In genomic region chr10:15898046-15898445, GRCh38 we compare ENCODE assay signal across 10 cellular contexts. TPM values are rescaled to one million over a fixed set of nuclear protein-coding genes. Genes with fewer than 3 reads are reported as not detected.
DNase-seq lines count a peak whose midpoint lies in the region; ATAC-seq, FAIRE-seq and TF ChIP-seq lines count a peak whose summit lies in the region.
"Had no signal": no experiment of that assay in that cellular context is flagged by ENCODE, and none has a peak within 500 bp of the region (broad histone marks: within the 10 kb centered on the region; RNA-seq: fewer than 3 reads in every experiment).

No MANE protein-coding gene starts in this region.

- H2BK20ac ChIP-seq in IMR-90 (ENCODE audit: low read depth, low read length): no peak overlapping the region

- H2BK5ac ChIP-seq in IMR-90 (ENCODE audit: low read depth, low read length, poor library complexity, severe bottlenecking): no peak overlapping the region

- no peak overlapping the region for H3K14ac ChIP-seq in IMR-90 (replicated peaks; ENCODE audit: low read depth, low read length)

- WGBS in IMR-90 (ENCODE audit: extremely low coverage in 2 of 2, insufficient read length in 1 of 2), 2 experiments: 40% methylated on average over 1 of the region's 4 CpGs; no CpG with 5 or more reads in 1 of the 2 experiments
- 0% methylated on average over 3 of the region's 4 CpGs for WGBS in K562 (ENCODE audit: insufficient coverage, low coverage, missing lambda C conversion rate)

- H3K9ac ChIP-seq in IMR-90 (ENCODE audit: low read depth, low read length) (no peak overlapping the region), K562 (ENCODE audit: insufficient read depth in 1 of 2, low read depth in 2 of 2, low read length in 2 of 2) (no peak overlapping the region)

- H3K79me2 ChIP-seq in K562 (ENCODE audit: control insufficient read depth, insufficient read depth, low read length) (no peaks in the 10 kb centered on the region), osteoblast (ENCODE audit: insufficient read depth, low read length) (no peaks in the 10 kb centered on the region)

- in situ Hi-C loops in IMR-90 (cut with MboI; ENCODE audit: low sequenced_read_pairs) (loop anchor here (25.0 kb wide), 1 partner anchor 1364 kb away; no protein-coding TSS in a partner anchor), K562 (cut with MboI) (loop anchor here (25.0 kb wide), 1 partner anchor 914 kb away; the partner anchor contains the start of gene RSU1)

- no peak overlapping the region for H3K56ac ChIP-seq in IMR-90 (ENCODE audit: extremely low read depth, insufficient read depth, low read length)

- H4K91ac ChIP-seq in IMR-90 (ENCODE audit: insufficient read depth, low read depth, low read length): no peak overlapping the region

- TF ChIP-seq CTCF in IMR-90 (conservative IDR thresholded peaks at IDR 0.05; ENCODE audit: low read depth, low read length): 0 out of 2 replicates have a peak, but pooled peaks have one; percentile 17
- peak in 2 of 3 experiments; percentile 23 to 25; a peak in 3 of 6 replicates for TF ChIP-seq CTCF in K562 (IDR thresholded peaks at IDR 0.05 in 2 of 3, conservative IDR thresholded peaks at IDR 0.05 in 1 of 3; ENCODE audit: insufficient read depth in 2 of 3, low read depth in 1 of 3, low read length in 3 of 3)
- peak; percentile 33 for TF ChIP-seq CTCF in osteoblast (IDR thresholded peaks at IDR 0.05; ENCODE audit: extremely low read depth, low read depth, low read length)

- no peaks in the 10 kb centered on the region for H3K36me3 ChIP-seq in IMR-90 (ENCODE audit: control insufficient read depth, insufficient read depth, low read length)
- H3K36me3 ChIP-seq in K562 (ENCODE audit: control insufficient read depth, insufficient read depth, low read length): no peaks in the 10 kb centered on the region
- no peaks in the 10 kb centered on the region for H3K36me3 ChIP-seq in osteoblast (ENCODE audit: insufficient read depth, low read length)

- no peak overlapping the region for H3K23ac ChIP-seq in IMR-90 (ENCODE audit: low read depth, low read length)

- POLR2A ChIA-PET in IMR-90 (lab: Charles Lee; ENCODE audit: unreplicated experiment) (no interaction called here), K562 (lab: Yijun Ruan, JAX) (no interaction called here)

- dilution Hi-C loops in IMR-90 (cut with HindIII; ENCODE audit: low sequenced_read_pairs, unreplicated experiment): no loop called here

- intact Hi-C loops in IMR-90 (cut with micrococcal nuclease) (no loop called here), K562 (cut with micrococcal nuclease) (no loop called here)

- no peak for TF ChIP-seq EP300 in K562 (IDR thresholded peaks at IDR 0.05; ENCODE audit: low read length)

- no TSS peak for BruUV-seq in IMR-90 (replicated peaks; lab: Mats Ljungman, UMichigan)
- no TSS peak for BruUV-seq in K562 (replicated peaks; lab: Mats Ljungman, UMichigan)

- TF ChIP-seq POLR2A in IMR-90 (IDR thresholded peaks at IDR 0.05; ENCODE audit: low read depth, low read length) (no peak), K562 (conservative IDR thresholded peaks at IDR 0.05) (no peak)

- H2AK9ac ChIP-seq in IMR-90 (replicated peaks; ENCODE audit: low read depth, low read length, poor library complexity): no peak overlapping the region

- H2AFZ ChIP-seq in IMR-90 (replicated peaks; ENCODE audit: low read length, poor library complexity): no peak overlapping the region
- no peak overlapping the region for H2AFZ ChIP-seq in K562 (ENCODE audit: low read depth, low read length)
- H2AFZ ChIP-seq in osteoblast (ENCODE audit: low read length): no peak overlapping the region

- no peak overlapping the region for H4K8ac ChIP-seq in IMR-90 (ENCODE audit: low read depth in 2 of 2, low read length in 2 of 2)

- no peak overlapping the region for H2BK120ac ChIP-seq in IMR-90 (ENCODE audit: low read depth, low read length)

- peak; percentile 46 for FAIRE-seq in K562 (lab: Jason Lieb, UNC)
- FAIRE-seq: A204.1 had no signal

- no peak overlapping the region for H3K4me3 ChIP-seq in IMR-90 (ENCODE audit: insufficient read depth, low read depth, low read length)
- H3K4me3 ChIP-seq in K562: no peak overlapping the region
- no peak overlapping the region for H3K4me3 ChIP-seq in osteoblast (ENCODE audit: insufficient read depth, low read length)

- no peak overlapping the region for H3K18ac ChIP-seq in IMR-90 (ENCODE audit: low read depth, low read length)

- H3K27ac ChIP-seq in IMR-90 (ENCODE audit: insufficient read depth, low read length): no peak overlapping the region
- H3K27ac ChIP-seq in K562 (ENCODE audit: extremely low read depth, low read depth, low read length): no peak overlapping the region
- H3K27ac ChIP-seq in osteoblast (ENCODE audit: low read depth, low read length): no peak overlapping the region

- no peaks in the 10 kb centered on the region for H3K9me1 ChIP-seq in IMR-90 (ENCODE audit: insufficient read depth, low read length)
- H3K9me1 ChIP-seq in K562 (ENCODE audit: control insufficient read depth, insufficient read depth, low read length): no peaks in the 10 kb centered on the region

- CTCF ChIA-PET in IMR-90 (lab: Yijun Ruan, JAX) (interaction anchor here (0.5 kb wide), 1 partner anchor 873 kb away, joined by 3 read pairs; no protein-coding TSS in a partner anchor), K562 (lab: Yijun Ruan, JAX; ENCODE audit: low intra/inter-chr PET ratio) (no interaction called here)

- H2AK5ac ChIP-seq in IMR-90 (ENCODE audit: low read depth, low read length): no peak overlapping the region

- H3K9me3 ChIP-seq in IMR-90 (ENCODE audit: control insufficient read depth, insufficient read depth, low read length): no peaks in the 10 kb centered on the region
- no peaks in the 10 kb centered on the region for H3K9me3 ChIP-seq in K562 (replicated peaks; ENCODE audit: control insufficient read depth, insufficient read depth, low read depth, low read length)
- no peaks in the 10 kb centered on the region for H3K9me3 ChIP-seq in osteoblast (ENCODE audit: low read depth, low read length)

- H3K4me1 ChIP-seq in IMR-90 (ENCODE audit: control insufficient read depth, insufficient read depth, low read length) (no peaks in the 10 kb centered on the region), K562 (replicated peaks in 1 of 2; ENCODE audit: control insufficient read depth in 2 of 2, insufficient read depth in 2 of 2, low read length in 2 of 2) (peaks cover 0 to 3% of the 10 kb centered on the region in 2 experiments; a peak in 1 of 5 replicates), osteoblast (ENCODE audit: insufficient read depth, low read length) (no peaks in the 10 kb centered on the region)

- DNase-seq in DMS 273 (lab: John Stamatoyannopoulos, UW; ENCODE audit: unreplicated experiment): peak; percentile 21
- DNase-seq in DMS 273 treated with DMSO at 0.1 percent for 48 hours (lab: John Stamatoyannopoulos, UW): no peak
- peak; percentile 8 for DNase-seq in IMR-90
- DNase-seq in K562 (ENCODE audit: extremely low read depth in 1 of 4, low spot score in 3 of 4): peak in 2 of 4 experiments; percentile 16 to 21
- DNase-seq in osteoblast (ENCODE audit: insufficient read length, low spot score, missing footprints): no peak
- DNase-seq in DMS79 (lab: John Stamatoyannopoulos, UW): no peak
- no peak for DNase-seq in activated gamma-delta T cell (lab: John Stamatoyannopoulos, UW)
- DNase-seq: NCI-H1436 had no signal

- no peak overlapping the region for H4K5ac ChIP-seq in IMR-90 (ENCODE audit: low read depth, low read length)

- H4K20me1 ChIP-seq in IMR-90 (ENCODE audit: insufficient read depth, low read length) (no peaks in the 10 kb centered on the region), K562 (replicated peaks; ENCODE audit: control insufficient read depth, insufficient read depth, low read length) (no peaks in the 10 kb centered on the region), osteoblast (ENCODE audit: insufficient read depth, low read length) (no peaks in the 10 kb centered on the region)

- no peak for ATAC-seq in IMR-90 (ENCODE audit: low read depth)
- ATAC-seq in K562: peak; percentile 44; the same call in 1 of the 3 replicates
- ATAC-seq in GM21717 (IDR thresholded peaks at IDR 0.05; ENCODE audit: unreplicated experiment): no peak

- no peak overlapping the region for H2BK15ac ChIP-seq in IMR-90 (ENCODE audit: low read depth, low read length)

- H3K27me3 ChIP-seq in IMR-90 (ENCODE audit: control insufficient read depth, insufficient read depth, low read length) (no peaks in the 10 kb centered on the region; the same call in 1 of the 2 replicates), K562 (ENCODE audit: control insufficient read depth in 2 of 2, insufficient read depth in 2 of 2, low read length in 2 of 2) (peaks cover 0 to 5% of the 10 kb centered on the region in 2 experiments; a peak in 2 of 5 replicates), osteoblast (ENCODE audit: insufficient read depth, low read length) (no peaks in the 10 kb centered on the region)

- no peak overlapping the region for H3K4ac ChIP-seq in IMR-90 (ENCODE audit: low read depth, low read length)

- no peak for TF ChIP-seq RAD21 in IMR-90 (IDR thresholded peaks at IDR 0.05; ENCODE audit: low read length)
- no peak for TF ChIP-seq RAD21 in K562 (CRISPR knock-in tag; conservative IDR thresholded peaks at IDR 0.05 in 1 of 2, IDR thresholded peaks at IDR 0.05 in 1 of 2)

- H3K4me2 ChIP-seq in IMR-90 (ENCODE audit: low read depth, low read length) (no peak overlapping the region), K562 (ENCODE audit: insufficient read depth, low read length) (no peak overlapping the region), osteoblast (ENCODE audit: insufficient read depth, low read length) (no peak overlapping the region)

- no peaks in the 10 kb centered on the region for H3K79me1 ChIP-seq in IMR-90 (ENCODE audit: low read depth in 1 of 2, low read length in 2 of 2)

RNA-seq across cellular contexts. Expression of gene MINDY3, which starts 37.7 kb away (rescaled TPM):
- total RNA-seq in IMR-90 (2012; rRNA removed): 14.5 and 26.4 TPM in 2 replicates
- 10.1 and 13.9 TPM in 2 replicates for polyA plus RNA-seq in IMR-90 (2012; rRNA removed)
- 1.9 and 3.4 TPM in 2 replicates for polyA plus RNA-seq in IMR-90 (2012; cell fraction: cytosol; rRNA removed)
- polyA plus RNA-seq in IMR-90 (2012; cell fraction: nucleus; rRNA removed; ENCODE audit: low replicate concordance): 4.8 and 31.2 TPM in 2 replicates
- total RNA-seq in K562 (2011; cell fraction: chromatin; rRNA removed; ENCODE audit: low replicate concordance): 13.0 and 53.9 TPM in 2 replicates
- total RNA-seq in K562 (2011; cell fraction: nucleolus; rRNA removed): 7.5 and 9.9 TPM in 2 replicates
- 25.6 and 40.0 TPM in 2 replicates for total RNA-seq in K562 (2011; cell fraction: nucleoplasm; rRNA removed)
- total RNA-seq in K562 (2014; rRNA removed): 11.7 and 14.0 TPM in 2 replicates
- 29.1 and 33.9 TPM in 2 replicates for total RNA-seq in K562 (2014; rRNA removed; fragmentation: Illumina TruSeq; extraction: Trizol)
- 28.8 and 29.5 TPM in 2 replicates for total RNA-seq in K562 (2015; rRNA removed; fragmentation: Illumina TruSeq; extraction: Trizol)
- 22.0 and 23.0 TPM in 2 replicates for total RNA-seq in K562 (2021)
- 17.1 and 18.3 TPM in 2 replicates for polyA plus RNA-seq in K562 (2011; rRNA removed)
- polyA plus RNA-seq in K562 (2011; cell fraction: cytosol; rRNA removed): 2.9 and 6.9 TPM in 2 replicates
- polyA plus RNA-seq in K562 (2011; cell fraction: nucleus; rRNA removed): 17.9 and 29.3 TPM in 2 replicates
- polyA plus RNA-seq in K562 (2012): 16.7 and 29.5 TPM in 2 replicates
- 21.3 and 23.6 TPM in 2 replicates for polyA plus RNA-seq in K562 (2014; fragmentation: Illumina TruSeq; extraction: Trizol)
- 10 to 100 TPM; 34.2 to 35.9 TPM for polyA plus RNA-seq in K562 (2014; fragmentation: Nextera tagmentation; extraction: Ambion mirVana)
- 14.7 and 19.2 TPM in 2 replicates for polyA plus RNA-seq in K562 (2014; rRNA removed)
- polyA minus RNA-seq in K562 (2011; rRNA and poly(A)+ RNA removed): 24.1 and 28.4 TPM in 2 replicates
- 9.4 and 10.1 TPM in 2 replicates for polyA minus RNA-seq in K562 (2011; cell fraction: cytosol; rRNA and poly(A)+ RNA removed)
- polyA minus RNA-seq in K562 (2011; cell fraction: nucleus; rRNA and poly(A)+ RNA removed): 29.1 and 59.8 TPM in 2 replicates
- total RNA-seq in osteoblast: 32.1 and 36.6 TPM in 2 replicates

Comparison
In these comparisons a context has a peak if more than half of its experiments do, and no peak if none do; other contexts are left out.
1. DNase-seq: peak in DMS 273 (single experiment) and IMR-90 (single experiment); none in DMS 273 treated with DMSO at 0.1 percent for 48 hours (single experiment), osteoblast (single experiment), DMS79 (single experiment) and activated gamma-delta T cell (single experiment).
2. Peak in every context shown above with its lines, with median percentiles within 50 percentile points of each other: CTCF ChIP-seq.